ENCODE assay signal across 8 cellular contexts in the genomic region with DNA sequence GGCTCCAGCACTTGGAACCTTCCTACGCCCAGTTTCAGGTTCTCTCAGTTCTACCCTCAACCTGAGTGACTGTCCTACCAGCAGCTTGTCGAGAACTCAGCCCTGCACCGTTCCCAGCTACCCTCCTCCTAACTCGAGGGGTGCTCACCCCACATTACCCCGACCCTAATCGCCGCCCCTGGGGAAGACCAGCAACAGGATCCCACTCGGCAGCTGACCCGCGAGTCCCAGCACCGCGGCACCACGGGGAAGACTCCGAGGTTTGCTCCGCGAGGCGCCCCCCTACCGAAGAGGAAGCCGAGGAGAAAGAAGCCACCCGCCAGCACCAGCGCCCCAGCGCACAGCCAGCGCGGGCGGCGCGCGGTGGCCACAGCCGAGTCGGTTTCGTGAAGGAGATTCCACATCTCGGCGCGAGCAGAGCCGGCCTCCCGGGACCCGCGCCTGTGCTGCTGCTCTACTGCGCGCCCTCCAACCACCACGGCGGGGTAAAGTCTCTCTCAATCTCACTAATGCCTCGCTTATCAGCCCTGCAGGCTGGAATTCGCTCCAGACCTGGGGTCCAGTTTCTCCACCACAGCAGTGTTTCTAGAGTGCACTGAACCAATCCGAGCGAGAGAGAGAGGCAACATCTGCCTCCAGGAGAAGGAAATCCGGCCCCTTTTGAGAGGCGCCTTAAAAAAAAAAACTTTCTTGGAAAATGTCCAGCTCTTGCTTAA. TPM values are rescaled to one million over a fixed set of nuclear protein-coding genes. Genes with fewer than 3 reads are reported as not detected.
A peak's percentile ranks its signal among the peaks of the same experiment; 100 is the strongest.
DNase-seq lines count a peak whose midpoint lies in the region; ATAC-seq and TF ChIP-seq lines count a peak whose summit lies in the region.

A gene (minus strand): TSS at position 597 of the 716 bp plus-strand sequence. CDS start 193 bp downstream, at position 404.

- H3K18ac ChIP-seq in trophoblast cell (ENCODE audit: low read length): no peak within 1 kb of the TSS

- no peak within 1 kb of the TSS for H2BK120ac ChIP-seq in trophoblast cell (ENCODE audit: insufficient read depth, low read length, poor library complexity)

- POLR2A ChIA-PET in OCI-LY7 (lab: Charles Lee): no interaction called here

- no peak within 1 kb of the TSS for H3K14ac ChIP-seq in trophoblast cell (ENCODE audit: low read length)

- no peak within 1 kb of the TSS for H2BK5ac ChIP-seq in trophoblast cell (ENCODE audit: low read depth, low read length, poor library complexity)

- H3K36me3 ChIP-seq in trophoblast cell (ENCODE audit: control insufficient read depth in 1 of 2, insufficient read depth in 2 of 2, low read length in 2 of 2) (no peaks in the 10 kb centered on the region), OCI-LY7 (ENCODE audit: insufficient read depth, low read length) (no peaks in the 10 kb centered on the region)

- no peak within 1 kb of the TSS for H4K91ac ChIP-seq in trophoblast cell (ENCODE audit: low read depth, low read length)

- H4K20me1 ChIP-seq in OCI-LY7 (ENCODE audit: insufficient read depth, low read length): no peaks in the 10 kb centered on the region

- H3K4me2 ChIP-seq in trophoblast cell (ENCODE audit: low read length): peak within 1 kb of the TSS; percentile 54
- no peak within 1 kb of the TSS for H3K4me2 ChIP-seq in OCI-LY7 (ENCODE audit: low read length)

- H4K8ac ChIP-seq in trophoblast cell (ENCODE audit: low read depth, low read length): no peak within 1 kb of the TSS

- no CpG with 5 or more reads among the region's 48 CpGs for WGBS in trophoblast cell (ENCODE audit: extremely low coverage, insufficient coverage, insufficient read length)

- H2AFZ ChIP-seq in trophoblast cell (ENCODE audit: insufficient read depth, low read length, poor library complexity) (peak within 1 kb of the TSS; percentile 27), OCI-LY7 (ENCODE audit: low read length) (no peak within 1 kb of the TSS)

- no peaks in the 10 kb centered on the region for H3K9me2 ChIP-seq in OCI-LY7 (ENCODE audit: insufficient read depth, low read length)

- H3K23ac ChIP-seq in trophoblast cell (ENCODE audit: low read length): no peak within 1 kb of the TSS

- no peaks in the 10 kb centered on the region for H3K27me3 ChIP-seq in foreskin keratinocyte
- peaks cover 6% of the 10 kb centered on the region for H3K27me3 ChIP-seq in trophoblast cell (ENCODE audit: insufficient read depth, low read length)

- intact Hi-C loops in OCI-LY7 (cut with micrococcal nuclease; ENCODE audit: unreplicated experiment): no loop called here

- DNase-seq in DMS114 treated with DMSO at 0.1 percent for 48 hours (lab: John Stamatoyannopoulos, UW; ENCODE audit: unreplicated experiment) (peak; percentile 5), NCI-H1105 treated with DMSO at 0.1 percent for 48 hours (lab: John Stamatoyannopoulos, UW) (peak; percentile 26), foreskin keratinocyte (peak; percentile 13 to 40), trophoblast cell (no peak), OCI-LY7 (ENCODE audit: low spot score) (no peak), NCI-H146 (lab: John Stamatoyannopoulos, UW) (no peak)

- no TSS peak for BruUV-seq in OCI-LY7 (replicated peaks; lab: Mats Ljungman, UMichigan)

- CTCF ChIA-PET in OCI-LY7 (lab: Charles Lee; ENCODE audit: unreplicated experiment): no interaction called here

- no peaks in the 10 kb centered on the region for H3K79me2 ChIP-seq in trophoblast cell (ENCODE audit: control insufficient read depth, insufficient read depth, low read length, poor library complexity)
- H3K79me2 ChIP-seq in OCI-LY7 (ENCODE audit: insufficient read depth, low read depth, low read length): no peaks in the 10 kb centered on the region

- ATAC-seq in foreskin keratinocyte: peak; percentile 86
- ATAC-seq in HG02623 (IDR thresholded peaks at IDR 0.05; ENCODE audit: unreplicated experiment): no peak
- no peak for ATAC-seq in GM21825 (IDR thresholded peaks at IDR 0.05; ENCODE audit: unreplicated experiment)

- no peak within 1 kb of the TSS for H3K9ac ChIP-seq in trophoblast cell (ENCODE audit: low read length)

- no peaks in the 10 kb centered on the region for H3K4me1 ChIP-seq in foreskin keratinocyte
- H3K4me1 ChIP-seq in trophoblast cell (ENCODE audit: control insufficient read depth in 1 of 2, insufficient read depth in 2 of 2, low read length in 2 of 2): no peaks in the 10 kb centered on the region
- no peaks in the 10 kb centered on the region for H3K4me1 ChIP-seq in OCI-LY7 (ENCODE audit: insufficient read depth, low read length, poor library complexity, severe bottlenecking)

- no peak for TF ChIP-seq CTCF in foreskin keratinocyte (conservative IDR thresholded peaks at IDR 0.05)
- TF ChIP-seq CTCF in OCI-LY7 (conservative IDR thresholded peaks at IDR 0.05; ENCODE audit: low read length): no peak

- H3K9me3 ChIP-seq in trophoblast cell (ENCODE audit: insufficient read depth, low read depth, low read length) (peaks cover 6% of the 10 kb centered on the region), OCI-LY7 (ENCODE audit: low read length) (no peaks in the 10 kb centered on the region)

- H3K79me1 ChIP-seq in trophoblast cell (ENCODE audit: low read length): no peaks in the 10 kb centered on the region

- no peak within 1 kb of the TSS for H2AK5ac ChIP-seq in trophoblast cell (ENCODE audit: low read length)

- no peak within 1 kb of the TSS for H2BK12ac ChIP-seq in trophoblast cell (ENCODE audit: low read length)

- H3K27ac ChIP-seq in foreskin keratinocyte (no peak within 1 kb of the TSS), trophoblast cell (ENCODE audit: low read depth, low read length) (no peak within 1 kb of the TSS), OCI-LY7 (ENCODE audit: low read depth, low read length, poor library complexity, severe bottlenecking) (no peak within 1 kb of the TSS)

- no peak within 1 kb of the TSS for H3K4ac ChIP-seq in trophoblast cell (ENCODE audit: low read depth, low read length)

- no peak within 1 kb of the TSS for H4K12ac ChIP-seq in trophoblast cell (ENCODE audit: low read depth, low read length)

- H3K4me3 ChIP-seq in trophoblast cell (ENCODE audit: low read depth, low read length) (no peak within 1 kb of the TSS), OCI-LY7 (ENCODE audit: low read depth, low read length, poor library complexity, severe bottlenecking) (no peak within 1 kb of the TSS)

RNA-seq across cellular contexts. Expression of the gene that starts here (rescaled TPM):
- total RNA-seq in foreskin keratinocyte (0.42 and 0.68 TPM in 2 replicates), OCI-LY7 (2022) (not detected in 2 replicates)
- polyA plus RNA-seq in foreskin keratinocyte: 0.20 and 0.45 TPM in 2 replicates
- polyA plus RNA-seq in trophoblast cell (2013): 0.14 TPM in 1 of 2 replicates, not detected in the other
- not detected in 2 replicates for total RNA-seq in OCI-LY7 (2014; rRNA removed; shearing (Covaris generic))

Comparison
In these comparisons a context has a peak if more than half of its experiments do, and no peak if none do; other contexts are left out.
1. Peak in DNase-seq and ATAC-seq in foreskin keratinocyte; RNA of the gene not detected or under 1 TPM.
2. DNase-seq: peak in DMS114 treated with DMSO at 0.1 percent for 48 hours (single experiment) and NCI-H1105 treated with DMSO at 0.1 percent for 48 hours (single experiment); none in trophoblast cell (0 of 2), OCI-LY7 (single experiment) and NCI-H146 (single experiment).